In the genomic region with DNA sequence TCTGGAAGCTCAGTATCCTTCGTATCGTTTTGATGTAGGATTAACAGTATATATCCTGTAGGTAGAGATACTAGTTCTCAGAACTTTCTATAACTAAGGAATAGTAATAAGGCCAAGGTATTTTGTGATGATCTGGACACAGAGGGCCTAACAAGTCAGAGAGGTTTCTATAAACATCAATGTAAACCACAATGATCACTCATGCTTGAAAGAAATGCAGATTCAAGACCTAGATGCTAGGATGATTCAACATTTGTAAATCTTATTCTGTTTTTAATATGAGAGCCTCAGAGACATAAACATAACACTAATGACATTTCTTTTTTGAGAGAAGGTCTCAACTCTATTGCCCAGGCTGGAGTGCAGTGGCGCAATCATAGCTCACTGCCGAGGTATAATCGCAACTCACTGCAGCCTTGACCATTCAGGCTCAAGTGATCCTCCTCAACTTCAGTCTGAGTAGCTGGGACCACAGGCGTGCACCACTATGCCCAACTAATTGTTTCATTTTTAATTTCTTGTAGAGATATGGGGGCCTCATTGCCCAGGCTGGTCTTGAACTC, we compare ENCODE assay signal across 29 cellular contexts.
"Had no signal": no experiment of that assay in that cellular context is flagged by ENCODE, and none has a peak within 500 bp of the region (broad histone marks: within the 10 kb centered on the region; RNA-seq: fewer than 3 reads in every experiment).

No MANE protein-coding gene starts in this region.

- H3K27me3 ChIP-seq: breast epithelium, SJCRH30 had no signal

- H3K4me1 ChIP-seq: breast epithelium, SJCRH30 had no signal

- H3K4me3 Mint-ChIP-seq: activated CD4-positive, alpha-beta memory T cell treated with anti-CD3 and anti-CD28 coated beads, Interleukin-2, amount 10 ng/mL, durations not matched to agents 7 days and 5 days; activated naive CD4-positive, alpha-beta T cell treated with anti-CD3 and anti-CD28 coated beads, Interleukin-2, amount 50 U/mL, for 24 hours had no signal

- H3K27me3 Mint-ChIP-seq: activated CD4-positive, alpha-beta memory T cell treated with anti-CD3 and anti-CD28 coated beads, Interleukin-2, amount 10 ng/mL, durations not matched to agents 7 days and 5 days; activated naive CD4-positive, alpha-beta T cell treated with anti-CD3 and anti-CD28 coated beads, Interleukin-2, amount 50 U/mL, for 24 hours had no signal

- H3K27ac ChIP-seq: breast epithelium, PC-9, SJCRH30, SK-N-MC, WERI-Rb-1 had no signal

- H2AFZ ChIP-seq: PC-9 had no signal

- DNase-seq: activated CD4-positive, alpha-beta memory T cell treated with anti-CD3 and anti-CD28 coated beads, Interleukin-2, amount 10 ng/mL, durations not matched to agents 7 days and 5 days; activated CD4-positive, alpha-beta T cell treated with anti-CD3 and anti-CD28 coated beads for 1 hour; activated CD4-positive, alpha-beta T cell treated with anti-CD3 and anti-CD28 coated beads for 48 hours; activated CD4-positive, CD25-positive, alpha-beta regulatory T cell; activated CD8-positive, alpha-beta memory T cell treated with anti-CD3 and anti-CD28 coated beads for 24 hours; activated gamma-delta T cell; activated naive CD4-positive, alpha-beta T cell treated with Interleukin-2 at 50 U/mL for 16 hours; amniotic stem cell; aorta; Kasumi-1; KG1; MM.1S; MV-4-11; NCI-H1092; NCI-H1436 treated with DMSO at 0.1 percent for 48 hours; NCI-H1694 treated with DMSO at 0.1 percent for 48 hours; NCI-H2029; NCI-H345; NCI-H524 treated with DMSO at 0.1 percent for 48 hours; NK-92 treated with Interleukin-12 subunit alpha and Interleukin-12 subunit beta, amount 100 ng/mL, for 24 hours; PC-9; SHP77; SJCRH30; T1000; WERI-Rb-1 had no signal

- H3K27ac Mint-ChIP-seq: activated CD4-positive, alpha-beta memory T cell treated with anti-CD3 and anti-CD28 coated beads, Interleukin-2, amount 10 ng/mL, durations not matched to agents 7 days and 5 days; activated naive CD4-positive, alpha-beta T cell treated with anti-CD3 and anti-CD28 coated beads, Interleukin-2, amount 50 U/mL, for 24 hours; activated T-helper 2 cell treated with anti-CD3 and anti-CD28 coated beads, Interferon-gamma antibody, Interleukin-2, Interleukin-4, amounts not matched to agents 10 μg/mL and 5 μg/mL and 100 μg/mL, durations not matched to agents 14 hours and 24 hours and 36 hours had no signal

- H3K4me2 ChIP-seq: PC-9 had no signal

- H3K9me3 Mint-ChIP-seq: activated CD4-positive, alpha-beta memory T cell treated with anti-CD3 and anti-CD28 coated beads, Interleukin-2, amount 10 ng/mL, durations not matched to agents 7 days and 5 days; activated naive CD4-positive, alpha-beta T cell treated with anti-CD3 and anti-CD28 coated beads, Interleukin-2, amount 50 U/mL, for 24 hours; activated T-helper 2 cell treated with anti-CD3 and anti-CD28 coated beads, Interferon-gamma antibody, Interleukin-2, Interleukin-4, amounts not matched to agents 10 μg/mL and 5 μg/mL and 100 μg/mL, durations not matched to agents 14 hours and 24 hours and 36 hours had no signal

- H3K4me3 ChIP-seq: breast epithelium, PC-9, SJCRH30, SK-N-MC had no signal

- H3K4me1 Mint-ChIP-seq: activated naive CD4-positive, alpha-beta T cell treated with anti-CD3 and anti-CD28 coated beads, Interleukin-2, amount 50 U/mL, for 24 hours had no signal

- H3K9me3 ChIP-seq: breast epithelium, SJCRH30 had no signal
